In the genomic region with DNA sequence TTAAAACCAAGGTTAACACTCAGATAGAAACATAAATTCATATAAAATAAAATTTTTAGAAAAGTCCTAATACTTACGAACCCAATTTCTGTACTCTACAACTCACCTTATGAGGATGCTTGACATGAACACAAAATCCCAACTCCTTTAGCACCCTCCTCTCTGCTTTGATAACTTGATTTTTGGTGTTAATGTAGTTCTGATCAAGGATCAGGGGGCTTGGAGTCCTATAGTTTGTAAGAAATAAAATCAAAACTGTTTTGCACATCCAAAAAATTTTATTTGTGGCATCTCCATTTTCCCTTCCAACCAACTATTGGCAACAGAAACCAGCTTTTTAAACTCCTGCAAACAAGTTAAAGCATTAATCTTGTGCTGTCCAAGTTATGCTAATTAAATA, we compare ENCODE assay signal across 13 cellular contexts.
"Had no signal": no experiment of that assay in that cellular context is flagged by ENCODE, and none has a peak within 500 bp of the region (broad histone marks: within the 10 kb centered on the region; RNA-seq: fewer than 3 reads in every experiment).

No MANE protein-coding gene starts in this region.

- H3K27me3 ChIP-seq: colonic mucosa, heart left ventricle, testis, upper lobe of right lung had no signal

- H3K4me3 Mint-ChIP-seq: nephron had no signal

- H3K27ac Mint-ChIP-seq: nephron had no signal

- ATAC-seq: heart left ventricle, left lobe of liver, sciatic nerve, upper lobe of right lung had no signal

- H3K4me3 ChIP-seq: colonic mucosa, testis, upper lobe of right lung had no signal

- H3K27ac ChIP-seq: colonic mucosa, heart left ventricle, testis, upper lobe of right lung had no signal

- H3K9me3 ChIP-seq: colonic mucosa, heart left ventricle, testis, upper lobe of right lung had no signal

- H3K9me3 Mint-ChIP-seq: nephron had no signal

- DNase-seq: activated CD4-positive, alpha-beta T cell treated with anti-CD3 and anti-CD28 coated beads, Interleukin-2, amount 50 U/mL, for 4 hours; activated CD8-positive, alpha-beta memory T cell treated with anti-CD3 and anti-CD28 coated beads, Interleukin-2, amount 50 U/mL, for 4 hours; caudate nucleus; colonic mucosa; effector CD4-positive, alpha-beta T cell; heart left ventricle; mammary epithelial cell; stimulated activated naive CD4-positive, alpha-beta T cell treated with Interleukin-2 at 50 U/mL for 16 hours; testis; upper lobe of right lung had no signal
